10 cellular contexts compared by ENCODE assay signal in the genomic region with DNA sequence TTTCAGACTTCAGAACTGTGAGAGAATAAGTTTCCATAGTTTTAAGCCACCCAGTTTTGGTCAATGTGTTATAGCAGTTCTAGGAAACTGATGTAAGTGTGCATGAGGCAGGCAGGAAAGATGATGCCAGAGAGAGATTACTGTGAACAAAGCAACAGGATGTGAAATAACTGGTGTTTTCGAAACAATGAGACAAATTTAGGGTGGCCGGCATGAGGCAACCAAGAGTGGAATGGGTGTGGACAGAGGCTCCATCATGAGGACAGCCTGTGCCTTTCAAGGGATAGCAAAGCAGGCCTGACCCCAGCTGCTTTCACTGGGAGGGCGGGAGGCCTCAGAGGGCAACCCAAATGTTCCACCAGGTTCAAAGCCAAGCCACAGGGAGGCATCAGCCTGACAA.
DNase-seq lines count a peak whose midpoint lies in the region; ATAC-seq and TF ChIP-seq lines count a peak whose summit lies in the region.
"Had no signal": no experiment of that assay in that cellular context is flagged by ENCODE, and none has a peak within 500 bp of the region (broad histone marks: within the 10 kb centered on the region; RNA-seq: fewer than 3 reads in every experiment).

No MANE protein-coding gene starts in this region.

- H3K27ac ChIP-seq in heart right ventricle: peak overlapping the region in 6 of 10 donors; percentile 25 to 76 (median 58)

- peak overlapping the region; percentile 85 for H3K4me3 Mint-ChIP-seq in activated T-helper 17 cell treated with anti-CD3 and anti-CD28 coated beads, Interleukin-2, amount 50 U/mL, for 72 hours
- H3K4me3 Mint-ChIP-seq: B cell had no signal

- peaks cover 52% of the 10 kb centered on the region for H3K4me1 Mint-ChIP-seq in activated T-helper 17 cell treated with anti-CD3 and anti-CD28 coated beads, Interleukin-2, amount 50 U/mL, for 72 hours

- WGBS in heart right ventricle, 2 donors: 56 to 80% methylated on average over 3 of the region's 3 CpGs

- TF ChIP-seq CTCF in heart right ventricle (IDR thresholded peaks at IDR 0.05): peak in 2 of 9 donors; percentile 5 to 30

- no peaks in the 10 kb centered on the region for H3K27me3 ChIP-seq in heart right ventricle

- ATAC-seq in activated T-helper 17 cell treated with anti-CD3 and anti-CD28 coated beads, Interleukin-2, amount 50 U/mL, for 72 hours (replicated peaks): peak; percentile 71
- ATAC-seq in heart right ventricle (peak; percentile 26 to 90 (median 74)), left colon (no peak), GM19467 (IDR thresholded peaks at IDR 0.05; ENCODE audit: unreplicated experiment) (no peak), HG03045 (IDR thresholded peaks at IDR 0.05; ENCODE audit: unreplicated experiment) (no peak)

- peak overlapping the region; percentile 86 for H3K27ac Mint-ChIP-seq in activated T-helper 17 cell treated with anti-CD3 and anti-CD28 coated beads, Interleukin-2, amount 50 U/mL, for 72 hours
- H3K27ac Mint-ChIP-seq: B cell had no signal

- H3K4me1 ChIP-seq in heart right ventricle: peaks cover 0 to 59% (median 20%) of the 10 kb centered on the region in 9 donors

- H3K4me3 ChIP-seq in heart right ventricle: no peak overlapping the region

- H3K36me3 ChIP-seq in heart right ventricle: no peaks in the 10 kb centered on the region

- intact Hi-C loops in heart right ventricle (cut with DNase I) (loop anchor here in 3 of 10 donors (10.0 kb wide), 3 partner anchors 87 to 473 kb away; a partner anchor contains a TSS), left colon (cut with DNase I, micrococcal nuclease) (no loop called here)

- H3K27me3 Mint-ChIP-seq in activated T-helper 17 cell treated with anti-CD3 and anti-CD28 coated beads, Interleukin-2, amount 50 U/mL, for 72 hours: no peaks in the 10 kb centered on the region

- peak; percentile 42 for DNase-seq in stimulated activated CD4-positive, alpha-beta T cell treated with anti-CD3 and anti-CD28 coated beads, Interleukin-15, amount 100 ng/mL, for 24 hours
- no peak for DNase-seq in stimulated activated CD4-positive, alpha-beta T cell treated with anti-CD3 and anti-CD28 coated beads, Interleukin-4, amount 100 ng/mL, for 24 hours
- DNase-seq in heart right ventricle: peak in 1 of 2 donors; percentile 36
- DNase-seq in left colon: no peak
- DNase-seq in kidney tubule cell (ENCODE audit: low spot score): no peak
- DNase-seq: cerebellar nuclear complex had no signal

- peaks cover 7% of the 10 kb centered on the region for H3K36me3 Mint-ChIP-seq in activated T-helper 17 cell treated with anti-CD3 and anti-CD28 coated beads, Interleukin-2, amount 50 U/mL, for 72 hours (ENCODE audit: low read depth)

- H3K9me3 Mint-ChIP-seq in activated T-helper 17 cell treated with anti-CD3 and anti-CD28 coated beads, Interleukin-2, amount 50 U/mL, for 72 hours: no peaks in the 10 kb centered on the region

- no peaks in the 10 kb centered on the region for H3K9me3 ChIP-seq in heart right ventricle

Comparison
In these comparisons a context has a peak if more than half of its experiments do, and no peak if none do; other contexts are left out.
1. ATAC-seq: peak in activated T-helper 17 cell treated with anti-CD3 and anti-CD28 coated beads, Interleukin-2, amount 50 U/mL, for 72 hours (single experiment) and heart right ventricle (8 of 8); none in left colon (single experiment), GM19467 (single experiment) and HG03045 (single experiment).